Comparison of ENCODE assay signal across 33 cellular contexts in genomic region chr18:72843743-72844142, GRCh38. TPM values are rescaled to one million over a fixed set of nuclear protein-coding genes. Genes with fewer than 3 reads are reported as not detected.
"Had no signal": no experiment of that assay in that cellular context is flagged by ENCODE, and none has a peak within 500 bp of the region (broad histone marks: within the 10 kb centered on the region; RNA-seq: fewer than 3 reads in every experiment).

No MANE protein-coding gene starts in this region.

- H3K27ac ChIP-seq: neural progenitor cell, ovary, parathyroid adenoma, prostate gland, skin epidermis, spleen, suprapubic skin, testis, tibial artery, transverse colon, upper lobe of right lung, uterus had no signal

- H3K9ac ChIP-seq: neural progenitor cell, parathyroid adenoma had no signal

- H3K27me3 ChIP-seq: neural progenitor cell, ovary, spleen, suprapubic skin, testis, tibial artery, transverse colon, upper lobe of right lung, uterus had no signal

- H3K36me3 Mint-ChIP-seq: naive thymus-derived CD4-positive, alpha-beta T cell; neural progenitor cell; type B pancreatic cell had no signal

- H3K4me2 ChIP-seq: neural progenitor cell, smooth muscle cell had no signal

- ATAC-seq: naive thymus-derived CD4-positive, alpha-beta T cell; natural killer cell; right cardiac atrium; sciatic nerve; stimulated activated memory B cell treated with anti-CD40 and anti-IgM and Interleukin-4, amounts not matched to agents 10 μg/mL and 1 μg/mL and 100 μg/mL, for 72 hours; stimulated activated naive CD8-positive, alpha-beta T cell treated with anti-CD3 and anti-CD28 coated beads, Interleukin-15, amount 100 ng/mL, for 72 hours; stimulated activated naive CD8-positive, alpha-beta T cell treated with anti-CD3 and anti-CD28 coated beads, Interleukin-15, Interleukin-2, amounts not matched to agents 100 U/mL and 50 U/mL, for 24 hours; upper lobe of right lung had no signal

- H3K9me3 ChIP-seq: ovary, prostate gland, suprapubic skin, testis, tibial artery, transverse colon, upper lobe of right lung, uterus had no signal

- H3K27ac Mint-ChIP-seq: naive thymus-derived CD4-positive, alpha-beta T cell; natural killer cell; nephron; neural progenitor cell; stimulated activated memory B cell treated with anti-CD40 and anti-IgM and Interleukin-4, amounts not matched to agents 10 μg/mL and 1 μg/mL and 100 μg/mL, for 72 hours; stimulated activated naive CD8-positive, alpha-beta T cell treated with anti-CD3 and anti-CD28 coated beads, Interleukin-15, amount 100 ng/mL, for 72 hours; type B pancreatic cell had no signal

- H3K9me3 Mint-ChIP-seq: nephron, type B pancreatic cell had no signal

- DNase-seq: naive thymus-derived CD4-positive, alpha-beta T cell; natural killer cell; occipital lobe; ovary; posterior cingulate gyrus; right cardiac atrium; spleen; stimulated activated CD4-positive, alpha-beta T cell treated with anti-CD3 and anti-CD28 coated beads, Interleukin-12 subunit alpha, Interleukin-12 subunit beta, amount 100 ng/mL, for 4 hours; stimulated activated CD4-positive, alpha-beta T cell treated with anti-CD3 and anti-CD28 coated beads, Interleukin-1b, Interleukin-23, amount 100 ng/mL, for 48 hours; stimulated activated CD4-positive, alpha-beta T cell treated with anti-CD3 and anti-CD28 coated beads, Interleukin-4, amount 100 ng/mL, for 1 hour; stimulated activated CD4-positive, alpha-beta T cell treated with anti-CD3 and anti-CD28 coated beads, Interleukin-4, amount 100 ng/mL, for 4 hours; stimulated activated CD8-positive, alpha-beta memory T cell treated with anti-CD3 and anti-CD28 coated beads, Interleukin-4, amount 100 ng/mL, for 48 hours; stimulated activated naive CD4-positive, alpha-beta T cell; stimulated activated naive CD8-positive, alpha-beta T cell treated with anti-CD3 and anti-CD28 coated beads, Interleukin-15, amount 100 ng/mL, for 72 hours; stimulated activated naive CD8-positive, alpha-beta T cell treated with anti-CD3 and anti-CD28 coated beads, Interleukin-15, Interleukin-2, amounts not matched to agents 100 U/mL and 50 U/mL, for 24 hours; substantia nigra; testis; tibial artery; transverse colon; upper lobe of right lung; uterus had no signal

- H3K79me2 ChIP-seq: parathyroid adenoma had no signal

- H2AFZ ChIP-seq: neural progenitor cell, parathyroid adenoma had no signal

- H3K27me3 Mint-ChIP-seq: naive thymus-derived CD4-positive, alpha-beta T cell; stimulated activated memory B cell treated with anti-CD40 and anti-IgM and Interleukin-4, amounts not matched to agents 10 μg/mL and 1 μg/mL and 100 μg/mL, for 72 hours; stimulated activated naive CD8-positive, alpha-beta T cell treated with anti-CD3 and anti-CD28 coated beads, Interleukin-15, amount 100 ng/mL, for 72 hours; type B pancreatic cell had no signal

- H3K4me3 Mint-ChIP-seq: naive thymus-derived CD4-positive, alpha-beta T cell; natural killer cell; nephron; neural progenitor cell; stimulated activated memory B cell treated with anti-CD40 and anti-IgM and Interleukin-4, amounts not matched to agents 10 μg/mL and 1 μg/mL and 100 μg/mL, for 72 hours; stimulated activated naive CD8-positive, alpha-beta T cell treated with anti-CD3 and anti-CD28 coated beads, Interleukin-15, amount 100 ng/mL, for 72 hours; type B pancreatic cell had no signal

- H3K4me3 ChIP-seq: neural progenitor cell, ovary, prostate gland, skin epidermis, smooth muscle cell, spleen, suprapubic skin, testis, tibial artery, transverse colon, upper lobe of right lung, uterus had no signal

- H3K4me1 Mint-ChIP-seq: naive thymus-derived CD4-positive, alpha-beta T cell; natural killer cell; nephron; stimulated activated memory B cell treated with anti-CD40 and anti-IgM and Interleukin-4, amounts not matched to agents 10 μg/mL and 1 μg/mL and 100 μg/mL, for 72 hours; stimulated activated naive CD8-positive, alpha-beta T cell treated with anti-CD3 and anti-CD28 coated beads, Interleukin-15, amount 100 ng/mL, for 72 hours had no signal

- H3K4me1 ChIP-seq: neural progenitor cell, parathyroid adenoma, prostate gland, spleen, suprapubic skin, testis, tibial artery, transverse colon, upper lobe of right lung, uterus had no signal

- H3K36me3 ChIP-seq: neural progenitor cell, ovary, prostate gland, spleen, suprapubic skin, tibial artery, transverse colon, upper lobe of right lung, uterus had no signal

RNA-seq across cellular contexts. Expression of gene NETO1, which starts 24.0 kb away (rescaled TPM):
- total RNA-seq: naive thymus-derived CD4-positive, alpha-beta T cell; natural killer cell; osteoblast; pulmonary artery endothelial cell; upper lobe of right lung had no signal
- polyA plus RNA-seq: naive thymus-derived CD4-positive, alpha-beta T cell; ovary had no signal
